ENCODE assay signal across 8 cellular contexts in genomic region chrX:73944582-73944947, GRCh38.
A peak's percentile ranks its signal among the peaks of the same experiment; 100 is the strongest.
DNase-seq lines count a peak whose midpoint lies in the region; ATAC-seq and TF ChIP-seq lines count a peak whose summit lies in the region.

No MANE protein-coding gene starts in this region.

- peak overlapping the region; percentile 96 for H3K27ac Mint-ChIP-seq in activated CD4-positive, alpha-beta T cell treated with anti-CD3 and anti-CD28 coated beads for 36 hours

- WGBS in esophagus squamous epithelium, 2 donors = 0 to 1% methylated on average over 8 of the region's 8 CpGs
- WGBS in trophoblast cell (ENCODE audit: extremely low coverage, insufficient coverage, insufficient read length) = no CpG with 5 or more reads among the region's 8 CpGs

- H3K18ac ChIP-seq in trophoblast cell (ENCODE audit: low read length) = no peak overlapping the region

- peaks cover 15% of the 10 kb centered on the region for H3K4me1 Mint-ChIP-seq in activated CD4-positive, alpha-beta T cell treated with anti-CD3 and anti-CD28 coated beads for 36 hours

- H2BK5ac ChIP-seq in trophoblast cell (ENCODE audit: low read depth, low read length, poor library complexity) = no peak overlapping the region

- CTCF ChIA-PET in activated CD4-positive, alpha-beta T cell treated with anti-CD3 and anti-CD28 coated beads for 36 hours (lab: Charles Lee) = interaction anchor here (0.7 kb wide), 1 partner anchor 24 kb away, joined by 3 read pairs; no protein-coding TSS in a partner anchor

- H3K4me3 Mint-ChIP-seq in activated CD4-positive, alpha-beta T cell treated with anti-CD3 and anti-CD28 coated beads for 36 hours = peak overlapping the region; percentile 89

- peaks cover 16% of the 10 kb centered on the region for H3K36me3 ChIP-seq in RWPE2 (ENCODE audit: low read depth)
- peaks cover 0 to 8% (median 0%) of the 10 kb centered on the region in 3 donors for H3K36me3 ChIP-seq in esophagus squamous epithelium
- peaks cover 2 to 5% of the 10 kb centered on the region in 2 experiments for H3K36me3 ChIP-seq in trophoblast cell (ENCODE audit: control insufficient read depth in 1 of 2, insufficient read depth in 2 of 2, low read length in 2 of 2)

- peaks cover 3% of the 10 kb centered on the region for H3K79me1 ChIP-seq in trophoblast cell (ENCODE audit: low read length)

- peak overlapping the region; percentile 58 for H2BK120ac ChIP-seq in trophoblast cell (ENCODE audit: insufficient read depth, low read length, poor library complexity)

- DNase-seq in activated CD4-positive, alpha-beta T cell treated with anti-CD3 and anti-CD28 coated beads for 36 hours = no peak
- no peak for DNase-seq in activated CD4-positive, alpha-beta T cell treated with anti-CD3 and anti-CD28 coated beads, Interleukin-2, amount 50 U/mL, for 4 hours
- DNase-seq in RWPE2 (ENCODE audit: low spot score) (no peak), esophagus squamous epithelium (lab: John Stamatoyannopoulos, UW) (no peak), trophoblast cell (no peak), NCI-H146 treated with DMSO at 0.1 percent for 48 hours (lab: John Stamatoyannopoulos, UW; ENCODE audit: unreplicated experiment) (no peak), NCI-H2171 treated with DMSO at 0.1 percent for 48 hours (lab: John Stamatoyannopoulos, UW) (no peak)
- DNase-seq in activated CD4-positive, alpha-beta T cell treated with anti-CD3 and anti-CD28 coated beads for 48 hours = no peak

- H4K91ac ChIP-seq in trophoblast cell (ENCODE audit: low read depth, low read length) = peak overlapping the region; percentile 84

- no peak for TF ChIP-seq CTCF in RWPE2 (IDR thresholded peaks at IDR 0.05; ENCODE audit: poor library complexity, severe bottlenecking)
- TF ChIP-seq CTCF in esophagus squamous epithelium (IDR thresholded peaks at IDR 0.05) = no peak

- no peak overlapping the region for H2AK5ac ChIP-seq in trophoblast cell (ENCODE audit: low read length)

- TF ChIP-seq POLR2A in esophagus squamous epithelium (IDR thresholded peaks at IDR 0.05) = no peak

- H3K27me3 ChIP-seq in RWPE2 (ENCODE audit: insufficient read depth, poor library complexity, severe bottlenecking) (no peaks in the 10 kb centered on the region), esophagus squamous epithelium (no peaks in the 10 kb centered on the region), trophoblast cell (ENCODE audit: insufficient read depth, low read length) (no peaks in the 10 kb centered on the region)

- H3K27ac ChIP-seq in RWPE2 (ENCODE audit: poor library complexity, severe bottlenecking) (peak overlapping the region; percentile 52), esophagus squamous epithelium (peak overlapping the region; percentile 83 to 91 (median 88)), trophoblast cell (ENCODE audit: low read depth, low read length) (peak overlapping the region; percentile 95)

- H3K9me3 ChIP-seq in RWPE2 (ENCODE audit: severe bottlenecking) = no peaks in the 10 kb centered on the region
- no peaks in the 10 kb centered on the region for H3K9me3 ChIP-seq in esophagus squamous epithelium
- no peaks in the 10 kb centered on the region for H3K9me3 ChIP-seq in trophoblast cell (ENCODE audit: insufficient read depth, low read depth, low read length)

- H3K23ac ChIP-seq in trophoblast cell (ENCODE audit: low read length) = no peak overlapping the region

- intact Hi-C loops in activated CD4-positive, alpha-beta T cell treated with anti-CD3 and anti-CD28 coated beads for 36 hours (cut with DNase I, micrococcal nuclease) = loop anchor here (1.0 to 10.0 kb wide), 5 partner anchors 33 to 1667 kb away; partner anchors contain the start of genes ABCB7 (in 1 of the 2), CHIC1 (in 1 of the 2), HDAC8 (in 1 of the 2) and RPS4X (in 1 of the 2)
- intact Hi-C loops in esophagus squamous epithelium (cut with DNase I) = no loop called here

- H3K4me3 ChIP-seq in RWPE2 (ENCODE audit: severe bottlenecking) = peak overlapping the region; percentile 69
- H3K4me3 ChIP-seq in esophagus squamous epithelium = peak overlapping the region; percentile 52 to 95 (median 74)
- peak overlapping the region; percentile 87 for H3K4me3 ChIP-seq in trophoblast cell (ENCODE audit: low read depth, low read length)

- no peak overlapping the region for H3K14ac ChIP-seq in trophoblast cell (ENCODE audit: low read length)

- no peak overlapping the region for H2AFZ ChIP-seq in trophoblast cell (ENCODE audit: insufficient read depth, low read length, poor library complexity)

- H3K4me1 ChIP-seq in RWPE2 (ENCODE audit: insufficient read depth, poor library complexity, severe bottlenecking) (no peaks in the 10 kb centered on the region), esophagus squamous epithelium (peaks cover 7 to 18% (median 18%) of the 10 kb centered on the region in 3 donors), trophoblast cell (ENCODE audit: control insufficient read depth in 1 of 2, insufficient read depth in 2 of 2, low read length in 2 of 2) (peaks cover 0 to 4% of the 10 kb centered on the region in 2 experiments)

- ATAC-seq in activated CD4-positive, alpha-beta T cell treated with anti-CD3 and anti-CD28 coated beads for 36 hours = peak; percentile 2
- ATAC-seq in RWPE2 (ENCODE audit: low read depth) = no peak

- peaks cover 7% of the 10 kb centered on the region for H3K36me3 Mint-ChIP-seq in activated CD4-positive, alpha-beta T cell treated with anti-CD3 and anti-CD28 coated beads for 36 hours (ENCODE audit: low read depth)

- peak overlapping the region; percentile 99 for H3K9ac ChIP-seq in trophoblast cell (ENCODE audit: low read length)

- H4K8ac ChIP-seq in trophoblast cell (ENCODE audit: low read depth, low read length) = peak overlapping the region; percentile 69

- peak overlapping the region; percentile 88 for H3K4ac ChIP-seq in trophoblast cell (ENCODE audit: low read depth, low read length)

- H3K27me3 Mint-ChIP-seq in activated CD4-positive, alpha-beta T cell treated with anti-CD3 and anti-CD28 coated beads for 36 hours = no peaks in the 10 kb centered on the region

- POLR2A ChIA-PET in activated CD4-positive, alpha-beta T cell treated with anti-CD3 and anti-CD28 coated beads for 36 hours (lab: Charles Lee) = interaction anchor here (0.6 to 0.7 kb wide), 2 partner anchors 309 to 327 kb away, joined by 3 read pairs; no protein-coding TSS in a partner anchor

- H3K9me3 Mint-ChIP-seq in activated CD4-positive, alpha-beta T cell treated with anti-CD3 and anti-CD28 coated beads for 36 hours (ENCODE audit: low read depth) = no peaks in the 10 kb centered on the region

- peak overlapping the region; percentile 57 for H3K4me2 ChIP-seq in trophoblast cell (ENCODE audit: low read length)

- no peaks in the 10 kb centered on the region for H3K79me2 ChIP-seq in trophoblast cell (ENCODE audit: control insufficient read depth, insufficient read depth, low read length, poor library complexity)

- no peak overlapping the region for H4K12ac ChIP-seq in trophoblast cell (ENCODE audit: low read depth, low read length)

- H2BK12ac ChIP-seq in trophoblast cell (ENCODE audit: low read length) = no peak overlapping the region
